19 cellular contexts compared by ENCODE assay signal in genomic region chr12:13680916-13681315, GRCh38.
"Had no signal": no experiment of that assay in that cellular context is flagged by ENCODE, and none has a peak within 500 bp of the region (broad histone marks: within the 10 kb centered on the region; RNA-seq: fewer than 3 reads in every experiment).

No MANE protein-coding gene starts in this region.

- H3K9me3 Mint-ChIP-seq: dendritic cell treated with granulocyte-macrophage colony-stimulating factor and Interleukin-4, amounts not matched to agents 40 ng/mL and 50 ng/mL, for 4 days; memory B cell; nephron had no signal

- H3K27me3 Mint-ChIP-seq: dendritic cell treated with granulocyte-macrophage colony-stimulating factor and Interleukin-4, amounts not matched to agents 40 ng/mL and 50 ng/mL, for 4 days; memory B cell had no signal

- H3K4me3 Mint-ChIP-seq: dendritic cell treated with granulocyte-macrophage colony-stimulating factor and Interleukin-4, amounts not matched to agents 40 ng/mL and 50 ng/mL, for 4 days; memory B cell; naive thymus-derived CD4-positive, alpha-beta T cell; nephron had no signal

- H3K36me3 Mint-ChIP-seq: memory B cell; naive thymus-derived CD4-positive, alpha-beta T cell had no signal

- DNase-seq: effector CD8-positive, alpha-beta T cell; foreskin keratinocyte; heart left ventricle; kidney; naive thymus-derived CD4-positive, alpha-beta T cell; nucleus accumbens; retina; right lobe of liver; stimulated activated CD4-positive, alpha-beta T cell treated with anti-CD3 and anti-CD28 coated beads, Interleukin-12 subunit alpha, Interleukin-12 subunit beta, amount 100 ng/mL, for 4 hours; stimulated activated CD4-positive, alpha-beta T cell treated with anti-CD3 and anti-CD28 coated beads, Interleukin-1b, Interleukin-23, amount 100 ng/mL, for 48 hours; stimulated activated CD4-positive, alpha-beta T cell treated with anti-CD3 and anti-CD28 coated beads, Interleukin-4, amount 100 ng/mL, for 1 hour; stimulated activated CD8-positive, alpha-beta memory T cell treated with anti-CD3 and anti-CD28 coated beads, Interleukin-4, amount 100 ng/mL, for 48 hours; stimulated activated naive CD4-positive, alpha-beta T cell treated with Interleukin-2 at 50 U/mL for 16 hours; stomach; tibial artery; upper lobe of left lung had no signal

- H3K4me1 Mint-ChIP-seq: memory B cell; naive thymus-derived CD4-positive, alpha-beta T cell; nephron had no signal

- H3K27ac Mint-ChIP-seq: dendritic cell treated with granulocyte-macrophage colony-stimulating factor and Interleukin-4, amounts not matched to agents 40 ng/mL and 50 ng/mL, for 4 days; memory B cell; naive thymus-derived CD4-positive, alpha-beta T cell; nephron had no signal
